Comparison of ENCODE assay signal across 6 cellular contexts in genomic region chr17:75077490-75078096, GRCh38. TPM values are rescaled to one million over a fixed set of nuclear protein-coding genes. Genes with fewer than 3 reads are reported as not detected.
DNase-seq lines count a peak whose midpoint lies in the region; TF ChIP-seq lines count a peak whose summit lies in the region.

No MANE protein-coding gene starts in this region.

- DNase-seq in Calu3 = peak; percentile 71
- no peak for DNase-seq in MM.1S
- no peak for DNase-seq in mesothelial cell of epicardium (ENCODE audit: low spot score in 2 of 2, unreplicated experiment in 2 of 2)
- no peak for DNase-seq in SIG-M5 (lab: John Stamatoyannopoulos, UW)

- H3K27ac Mint-ChIP-seq in Calu3 (ENCODE audit: unreplicated experiment) (peak overlapping the region; percentile 84), mesothelial cell of epicardium (no peak overlapping the region)

- H3K27me3 ChIP-seq in MM.1S (replicated peaks; ENCODE audit: insufficient read depth, low read length) = no peaks in the 10 kb centered on the region
- H3K27me3 ChIP-seq in mucosa of rectum (ENCODE audit: control insufficient read depth in 2 of 2, insufficient read depth in 2 of 2, low read length in 2 of 2) = no peaks in the 10 kb centered on the region

- H3K27me3 Mint-ChIP-seq in Calu3 (ENCODE audit: unreplicated experiment) = no peaks in the 10 kb centered on the region
- H3K27me3 Mint-ChIP-seq in mesothelial cell of epicardium (ENCODE audit: low read depth) = no peaks in the 10 kb centered on the region

- no TSS peak for BruUV-seq in Calu3 (replicated peaks; lab: Mats Ljungman, UMichigan)

- no peak overlapping the region for H3K27ac ChIP-seq in MM.1S (ENCODE audit: low read length)
- H3K27ac ChIP-seq in angular gyrus (ENCODE audit: low read depth, low read length) = peak overlapping the region; percentile 75
- H3K27ac ChIP-seq in mucosa of rectum (ENCODE audit: low read depth in 2 of 2, low read length in 2 of 2) = peak overlapping the region; percentile 71 to 90

- peak overlapping the region; percentile 66 for H3K4me3 Mint-ChIP-seq in Calu3 (ENCODE audit: low read depth, unreplicated experiment)
- H3K4me3 Mint-ChIP-seq in mesothelial cell of epicardium = no peak overlapping the region

- no peaks in the 10 kb centered on the region for H3K36me3 ChIP-seq in MM.1S (replicated peaks; ENCODE audit: insufficient read depth, low read length)
- H3K36me3 ChIP-seq in mucosa of rectum (ENCODE audit: control insufficient read depth in 2 of 2, insufficient read depth in 2 of 2, low read length in 2 of 2) = no peaks in the 10 kb centered on the region

- no peaks in the 10 kb centered on the region for H4K20me1 ChIP-seq in MM.1S (ENCODE audit: insufficient read depth, low read length)

- H3F3A ChIP-seq in MM.1S (ENCODE audit: insufficient read depth, low read length) = no peaks in the 10 kb centered on the region

- TF ChIP-seq CTCF in Calu3 (IDR thresholded peaks at IDR 0.05; ENCODE audit: unreplicated experiment) (no peak), MM.1S (IDR thresholded peaks at IDR 0.05; ENCODE audit: low read length) (no peak), mesothelial cell of epicardium (IDR thresholded peaks at IDR 0.05; ENCODE audit: unreplicated experiment) (no peak)

- H2AFZ ChIP-seq in MM.1S (ENCODE audit: low read length) = 0 out of 2 replicates have a peak overlapping the region, but pooled peaks have one; percentile 20

- no peaks in the 10 kb centered on the region for H3K9me3 ChIP-seq in MM.1S (replicated peaks; ENCODE audit: insufficient read depth, low read length)
- H3K9me3 ChIP-seq in mucosa of rectum (ENCODE audit: control insufficient read depth in 2 of 2, low read length in 2 of 2) = no peaks in the 10 kb centered on the region

- H3K4me3 ChIP-seq in MM.1S (ENCODE audit: low read length) (no peak overlapping the region), mucosa of rectum (ENCODE audit: low read length in 2 of 2) (peak overlapping the region; percentile 62 to 69)

- H3K4me1 ChIP-seq in MM.1S (ENCODE audit: low read length) (no peaks in the 10 kb centered on the region), mucosa of rectum (ENCODE audit: control insufficient read depth in 2 of 2, insufficient read depth in 2 of 2, low read length in 2 of 2) (peaks cover 37 to 39% of the 10 kb centered on the region in 2 donors)

- peaks cover 22% of the 10 kb centered on the region for H3K4me1 Mint-ChIP-seq in Calu3 (ENCODE audit: low read depth, unreplicated experiment)
- peaks cover 19% of the 10 kb centered on the region for H3K4me1 Mint-ChIP-seq in mesothelial cell of epicardium

- H3K4me2 ChIP-seq in MM.1S (ENCODE audit: low read depth, low read length) = peak overlapping the region; percentile 20; the same call in 1 of the 2 replicates

- H3K9me2 ChIP-seq in MM.1S (replicated peaks; ENCODE audit: insufficient read depth, low read length) = no peaks in the 10 kb centered on the region

- intact Hi-C loops in Calu3 (cut with micrococcal nuclease; ENCODE audit: unreplicated experiment) = loop anchor here (2.0 kb wide), 1 partner anchor 19 kb away; no protein-coding TSS in a partner anchor

- no peaks in the 10 kb centered on the region for H3K9me3 Mint-ChIP-seq in Calu3 (ENCODE audit: low read depth, unreplicated experiment)
- H3K9me3 Mint-ChIP-seq in mesothelial cell of epicardium = no peaks in the 10 kb centered on the region

- CTCF ChIA-PET in Calu3 (lab: Charles Lee) = interaction anchor here (0.9 to 2.4 kb wide), 5 partner anchors 11 to 36 kb away, joined by 3 to 17 read pairs (median 10); partner anchors contain the start of gene SLC16A5

- H3K36me3 Mint-ChIP-seq in Calu3 (ENCODE audit: insufficient read depth, unreplicated experiment) (peaks cover 20% of the 10 kb centered on the region), mesothelial cell of epicardium (no peaks in the 10 kb centered on the region)

- H3K9ac ChIP-seq in MM.1S (ENCODE audit: low read length) = no peak overlapping the region
- peak overlapping the region; percentile 68 to 80 for H3K9ac ChIP-seq in mucosa of rectum (ENCODE audit: low read depth in 1 of 2, low read length in 2 of 2)

- H3K79me2 ChIP-seq in MM.1S (ENCODE audit: low read length) = no peaks in the 10 kb centered on the region

RNA-seq across cellular contexts. Expression of gene SLC16A5, which starts 10.2 kb away (rescaled TPM):
- 124 and 187 TPM in 2 replicates for total RNA-seq in Calu3 (2022)
- total RNA-seq in mesothelial cell of epicardium = 46.4 to 49.5 TPM (median 46.9 TPM) in 3 replicates

RNA-seq across cellular contexts. Expression of gene KCTD2, which starts 30.6 kb away (rescaled TPM):
- 24.4 TPM in 2 replicates for total RNA-seq in Calu3 (2022)
- 24.1 to 26.4 TPM (median 26.1 TPM) in 3 replicates for total RNA-seq in mesothelial cell of epicardium

RNA-seq across cellular contexts. Expression of gene ATP5PD, which starts 30.8 kb away (rescaled TPM):
- total RNA-seq in Calu3 (2022) (288 and 289 TPM in 2 replicates), mesothelial cell of epicardium (153 to 161 TPM (median 153 TPM) in 3 replicates)

RNA-seq across cellular contexts. Expression of gene ARMC7, which starts 32.2 kb away (rescaled TPM):
- total RNA-seq in Calu3 (2022) (18.6 and 19.8 TPM in 2 replicates), mesothelial cell of epicardium (11.3 to 12.0 TPM (median 11.4 TPM) in 3 replicates)

RNA-seq across cellular contexts. Expression of gene NT5C, which starts 53.9 kb away (rescaled TPM):
- 56.6 and 58.2 TPM in 2 replicates for total RNA-seq in Calu3 (2022)
- total RNA-seq in mesothelial cell of epicardium = 44.3 to 51.0 TPM (median 46.8 TPM) in 3 replicates
